In genomic region chr4:159368320-159368719, GRCh38 we compare ENCODE assay signal across 16 cellular contexts.
"Had no signal": no experiment of that assay in that cellular context is flagged by ENCODE, and none has a peak within 500 bp of the region (broad histone marks: within the 10 kb centered on the region; RNA-seq: fewer than 3 reads in every experiment).

No MANE protein-coding gene starts in this region.

- H3K9me3 ChIP-seq: mucosa of descending colon, thyroid gland had no signal

- ATAC-seq: activated CD4-positive, CD25-positive, alpha-beta regulatory T cell treated with anti-CD3 and anti-CD28 coated beads, Interleukin-2, amount 50 U/mL, for 24 hours; activated T-helper 17 cell treated with anti-CD3 and anti-CD28 coated beads, Interleukin-2, amount 50 U/mL, for 72 hours; left lobe of liver; mucosa of descending colon; naive thymus-derived CD8-positive, alpha-beta T cell had no signal

- H3K27me3 ChIP-seq: thyroid gland had no signal

- DNase-seq: activated CD4-positive, alpha-beta T cell treated with anti-CD3 and anti-CD28 coated beads, Interleukin-2, amount 50 U/mL, for 4 hours; activated naive CD4-positive, alpha-beta T cell treated with Interleukin-2 at 50 U/mL for 16 hours; aorta; cortex of kidney; effector CD4-positive, alpha-beta T cell; foreskin melanocyte; mucosa of descending colon; naive thymus-derived CD8-positive, alpha-beta T cell; retina; stimulated activated CD4-positive, alpha-beta T cell treated with anti-CD3 and anti-CD28 coated beads, Interleukin-15, amount 100 ng/mL, for 24 hours; stimulated activated CD4-positive, alpha-beta T cell treated with anti-CD3 and anti-CD28 coated beads, Interleukin-4, amount 100 ng/mL, for 1 hour; stimulated activated naive B cell treated with anti-CD40 and anti-IgM and Interleukin-4, amounts not matched to agents 10 μg/mL and 1 μg/mL and 100 μg/mL, for 72 hours; thyroid gland had no signal

- H3K36me3 ChIP-seq: thyroid gland had no signal

- H3K4me3 ChIP-seq: mucosa of descending colon, thyroid gland had no signal
